9 cellular contexts compared by ENCODE assay signal in genomic region chr1:204647114-204647804, GRCh38. TPM values are rescaled to one million over a fixed set of nuclear protein-coding genes. Genes with fewer than 3 reads are reported as not detected.
DNase-seq lines count a peak whose midpoint lies in the region; ATAC-seq and TF ChIP-seq lines count a peak whose summit lies in the region.
"Had no signal": no experiment of that assay in that cellular context is flagged by ENCODE, and none has a peak within 500 bp of the region (broad histone marks: within the 10 kb centered on the region; RNA-seq: fewer than 3 reads in every experiment).

No MANE protein-coding gene starts in this region.

- TF ChIP-seq CTCF in WTC11 (IDR thresholded peaks at IDR 0.05) (no peak), coronary artery (IDR thresholded peaks at IDR 0.05) (no peak)

- no peak overlapping the region for H3K4me3 Mint-ChIP-seq in WTC11

- ATAC-seq in WTC11 = peak; percentile 26; the same call in 1 of the 2 replicates
- ATAC-seq in HG02973 (IDR thresholded peaks at IDR 0.05; ENCODE audit: unreplicated experiment) = no peak

- POLR2A ChIA-PET in WTC11 (lab: Charles Lee) = interaction anchor here (0.7 kb wide), 1 partner anchor 19 kb away, joined by 3 read pairs; no protein-coding TSS in a partner anchor

- H3K36me3 Mint-ChIP-seq in WTC11 = no peaks in the 10 kb centered on the region

- H3K27ac ChIP-seq in coronary artery = no peak overlapping the region
- H3K27ac ChIP-seq: parathyroid adenoma had no signal

- DNase-seq in activated CD4-positive, alpha-beta T cell treated with anti-CD3 and anti-CD28 coated beads for 48 hours = peak; percentile 23
- no peak for DNase-seq in activated CD4-positive, alpha-beta T cell treated with anti-CD3 and anti-CD28 coated beads, Interleukin-2, amount 50 U/mL, for 4 hours
- peak; percentile 62 for DNase-seq in HuH-7 (ENCODE audit: low spot score)
- DNase-seq in WTC11 (ENCODE audit: low spot score) = peak; percentile 41
- DNase-seq in inferior parietal cortex (ENCODE audit: extremely low spot score) = peak; percentile 59
- no peak for DNase-seq in central memory CD4-positive, alpha-beta T cell
- no peak for DNase-seq in coronary artery (ENCODE audit: low spot score)

- peaks cover 21% of the 10 kb centered on the region for H3K27me3 Mint-ChIP-seq in WTC11 (ENCODE audit: low read depth)

- no peaks in the 10 kb centered on the region for H3K9me3 Mint-ChIP-seq in WTC11

- peaks cover 39% of the 10 kb centered on the region for H3K4me1 Mint-ChIP-seq in WTC11

- no peak overlapping the region for H3K4me3 ChIP-seq in coronary artery

- H3K27ac Mint-ChIP-seq in WTC11 = no peak overlapping the region

- CTCF ChIA-PET in WTC11 (lab: Charles Lee) = interaction anchor here (1.1 to 1.4 kb wide), 2 partner anchors 82 to 117 kb away, joined by 3 read pairs; no protein-coding TSS in a partner anchor

TF ChIP-seq in WTC11, 78 proteins besides CTCF, POLR2A, EP300 and RAD21:
- no peak for TF ChIP-seq ATF1 (CRISPR knock-in tag; IDR thresholded peaks at IDR 0.05)
- TF ChIP-seq SMAD3 (CRISPR knock-in tag; IDR thresholded peaks at IDR 0.05; ENCODE audit: borderline replicate concordance) = 0 out of 2 replicates have a peak, but pooled peaks have one; percentile 34
- TF ChIP-seq NFE2L1 (CRISPR knock-in tag; IDR thresholded peaks at IDR 0.05) = peak; percentile 94
- no peak for TF ChIP-seq IRF2 (CRISPR knock-in tag; IDR thresholded peaks at IDR 0.05; ENCODE audit: borderline replicate concordance, low read depth)
- no peak for TF ChIP-seq AR (CRISPR knock-in tag; IDR thresholded peaks at IDR 0.05)
- TF ChIP-seq RORB (CRISPR knock-in tag; IDR thresholded peaks at IDR 0.05) = no peak
- no peak for TF ChIP-seq USF2 (CRISPR knock-in tag; IDR thresholded peaks at IDR 0.05)
- TF ChIP-seq CREB1 (CRISPR knock-in tag; IDR thresholded peaks at IDR 0.05) = 0 out of 2 replicates have a peak, but pooled peaks have one; percentile 52
- TF ChIP-seq ZNF232 (CRISPR knock-in tag; IDR thresholded peaks at IDR 0.05) = 0 out of 2 replicates have a peak, but pooled peaks have one; percentile 43
- no peak for TF ChIP-seq E2F4 (CRISPR knock-in tag; IDR thresholded peaks at IDR 0.05; ENCODE audit: borderline replicate concordance, low read depth)
- TF ChIP-seq FOXK1 (CRISPR knock-in tag; IDR thresholded peaks at IDR 0.05) = no peak
- no peak for TF ChIP-seq NR1H2 (CRISPR knock-in tag; IDR thresholded peaks at IDR 0.05)
- no peak for TF ChIP-seq RELA (CRISPR knock-in tag; IDR thresholded peaks at IDR 0.05; ENCODE audit: borderline replicate concordance)
- no peak for TF ChIP-seq ESRRA (CRISPR knock-in tag; IDR thresholded peaks at IDR 0.05; ENCODE audit: borderline replicate concordance)

RNA-seq across cellular contexts. Expression of gene LRRN2, which starts 38.3 kb away (rescaled TPM):
- total RNA-seq in WTC11 (2021) = 3.2 to 5.3 TPM (median 3.4 TPM) in 3 replicates

Comparison
In these comparisons a context has a peak if more than half of its experiments do, and no peak if none do; other contexts are left out.
1. DNase-seq: peak in activated CD4-positive, alpha-beta T cell treated with anti-CD3 and anti-CD28 coated beads for 48 hours (single experiment), HuH-7 (single experiment), WTC11 (single experiment) and inferior parietal cortex (single experiment); none in activated CD4-positive, alpha-beta T cell treated with anti-CD3 and anti-CD28 coated beads, Interleukin-2, amount 50 U/mL, for 4 hours (0 of 2), central memory CD4-positive, alpha-beta T cell (single experiment) and coronary artery (single experiment).